Comparison of ENCODE assay signal across 2 cellular contexts in genomic region chr19:33242129-33242528, GRCh38.
TF ChIP-seq lines count a peak whose summit lies in the region.

No MANE protein-coding gene starts in this region.

TF ChIP-seq in HepG2, 621 proteins besides CTCF, POLR2A, EP300 and RAD21:
- TF ChIP-seq ZKSCAN1 (IDR thresholded peaks at IDR 0.05; ENCODE audit: low read length) (peak; percentile 75), BCL6 (CRISPR knock-in tag; IDR thresholded peaks at IDR 0.05) (no peak), ARID4A (CRISPR knock-in tag; IDR thresholded peaks at IDR 0.05; ENCODE audit: borderline replicate concordance) (0 out of 2 replicates have a peak, but pooled peaks have one; percentile 2)

TF ChIP-seq in K562, 482 proteins besides CTCF, POLR2A, EP300 and RAD21:
- no peak for TF ChIP-seq SNAPC5 (CRISPR knock-in tag; IDR thresholded peaks at IDR 0.05)
- no peak for TF ChIP-seq LCOR (CRISPR knock-in tag; IDR thresholded peaks at IDR 0.05)
- TF ChIP-seq ZKSCAN1 (IDR thresholded peaks at IDR 0.05; ENCODE audit: low read depth, low read length) = peak; percentile 92
- no peak for TF ChIP-seq ZNF324 (CRISPR knock-in tag; IDR thresholded peaks at IDR 0.05)
